In genomic region chr4:83629945-83630684, GRCh38 we compare ENCODE assay signal across 10 cellular contexts.
DNase-seq lines count a peak whose midpoint lies in the region; ATAC-seq and TF ChIP-seq lines count a peak whose summit lies in the region.
"Had no signal": no experiment of that assay in that cellular context is flagged by ENCODE, and none has a peak within 500 bp of the region (broad histone marks: within the 10 kb centered on the region; RNA-seq: fewer than 3 reads in every experiment).

No MANE protein-coding gene starts in this region.

- CTCF ChIA-PET in AG04450 (lab: Charles Lee): interaction anchor here (0.9 kb wide), 2 partner anchors 9 to 15 kb away, joined by 3 read pairs; no protein-coding TSS in a partner anchor

- intact Hi-C loops in body of pancreas (cut with DNase I): no loop called here
- intact Hi-C loops in left colon (cut with DNase I, micrococcal nuclease): no loop called here
- intact Hi-C loops in esophagus muscularis mucosa (cut with DNase I): no loop called here

- H3K27me3 ChIP-seq in AG04450 (ENCODE audit: control insufficient read depth, insufficient read depth, low read length) (no peaks in the 10 kb centered on the region), body of pancreas (no peaks in the 10 kb centered on the region), esophagus muscularis mucosa (no peaks in the 10 kb centered on the region)
- H3K27me3 ChIP-seq: BLaER1 had no signal

- no peak for TF ChIP-seq POLR2A in body of pancreas (IDR thresholded peaks at IDR 0.05)
- TF ChIP-seq POLR2A in esophagus muscularis mucosa (IDR thresholded peaks at IDR 0.05; ENCODE audit: low read depth): no peak

- H3K36me3 ChIP-seq in body of pancreas (replicated peaks in 1 of 2; ENCODE audit: insufficient read depth in 1 of 2, low read depth in 2 of 2): no peaks in the 10 kb centered on the region
- H3K36me3 ChIP-seq in esophagus muscularis mucosa: no peaks in the 10 kb centered on the region
- H3K36me3 ChIP-seq: BLaER1 had no signal

- WGBS in body of pancreas, 2 donors: 26 to 36% methylated on average over 6 of the region's 6 CpGs
- 53% methylated on average over 6 of the region's 6 CpGs for WGBS in esophagus muscularis mucosa

- H3K4me1 ChIP-seq in body of pancreas (peaks cover 14% of the 10 kb centered on the region), esophagus muscularis mucosa (peaks cover 21 to 52% (median 43%) of the 10 kb centered on the region in 4 donors)
- H3K4me1 ChIP-seq: BLaER1 had no signal

- no peak for TF ChIP-seq CTCF in AG04450 (IDR thresholded peaks at IDR 0.05; ENCODE audit: low read depth, low read length)
- TF ChIP-seq CTCF in body of pancreas (IDR thresholded peaks at IDR 0.05): no peak
- no peak for TF ChIP-seq CTCF in esophagus muscularis mucosa (IDR thresholded peaks at IDR 0.05)

- H3K9me3 ChIP-seq in AG04450 (ENCODE audit: control insufficient read depth, insufficient read depth, low read length) (no peaks in the 10 kb centered on the region), body of pancreas (no peaks in the 10 kb centered on the region), esophagus muscularis mucosa (no peaks in the 10 kb centered on the region)
- H3K9me3 ChIP-seq: BLaER1 had no signal

- POLR2A ChIA-PET in AG04450 (lab: Yijun Ruan, JAX): interaction anchor here (0.8 to 2.8 kb wide), 7 partner anchors 11 to 1201 kb away, joined by 3 to 34 read pairs (median 5); partner anchors contain the start of gene GPAT3

- ATAC-seq in body of pancreas (peak; percentile 85), left colon (peak; percentile 96), HG03139 (IDR thresholded peaks at IDR 0.05; ENCODE audit: unreplicated experiment) (no peak)
- ATAC-seq: T-helper 17 cell had no signal

- DNase-seq in AG04450 (ENCODE audit: low read depth, low spot score): peak; percentile 71
- peak; percentile 87 to 90 for DNase-seq in Kasumi-1 (lab: John Stamatoyannopoulos, UW)
- peak; percentile 37 to 72 (median 54) for DNase-seq in body of pancreas
- DNase-seq in left colon: peak; percentile 55 to 86
- DNase-seq in activated naive CD4-positive, alpha-beta T cell (lab: John Stamatoyannopoulos, UW): no peak
- no peak for DNase-seq in NCI-H2081 (lab: John Stamatoyannopoulos, UW)
- no peak for DNase-seq in esophagus muscularis mucosa (ENCODE audit: extremely low spot score)
- DNase-seq: T-helper 17 cell had no signal

- H3K27ac ChIP-seq in AG04450 (ENCODE audit: low read depth, low read length) (peak overlapping the region; percentile 71), body of pancreas (peak overlapping the region in 2 of 4 donors; percentile 22 to 38), esophagus muscularis mucosa (replicated peaks in 1 of 4) (peak overlapping the region in 2 of 4 donors; percentile 26 to 31)
- H3K27ac ChIP-seq: BLaER1 had no signal

- no peak for TF ChIP-seq EP300 in esophagus muscularis mucosa (IDR thresholded peaks at IDR 0.05)

- H3K4me3 ChIP-seq in AG04450 (ENCODE audit: low read depth, low read length) (no peak overlapping the region), body of pancreas (no peak overlapping the region), esophagus muscularis mucosa (no peak overlapping the region)
- H3K4me3 ChIP-seq: BLaER1 had no signal

Comparison
In these comparisons a context has a peak if more than half of its experiments do, and no peak if none do; other contexts are left out.
1. DNase-seq: peak in AG04450 (single experiment), Kasumi-1 (2 of 2), body of pancreas (4 of 4) and left colon (2 of 2); none in activated naive CD4-positive, alpha-beta T cell (0 of 4), NCI-H2081 (0 of 2) and esophagus muscularis mucosa (single experiment).